In genomic region chr9:37919166-37919955, GRCh38 we compare ENCODE assay signal across 1 cellular context.
TF ChIP-seq lines count a peak whose summit lies in the region.

No MANE protein-coding gene starts in this region.

TF ChIP-seq in H1, 55 proteins besides CTCF, POLR2A, EP300 and RAD21:
- TF ChIP-seq ATF2 (IDR thresholded peaks at IDR 0.05; ENCODE audit: low read length), result no peak
- no peak for TF ChIP-seq NRF1 (IDR thresholded peaks at IDR 0.05; ENCODE audit: low read depth, low read length)
- no peak for TF ChIP-seq CTBP2 (IDR thresholded peaks at IDR 0.05; ENCODE audit: borderline replicate concordance, insufficient read depth, insufficient read length, low read length)
- TF ChIP-seq PHF8 (conservative IDR thresholded peaks at IDR 0.05; ENCODE audit: low read depth, low read length), result no peak
- TF ChIP-seq FOSL1 (IDR thresholded peaks at IDR 0.05; ENCODE audit: insufficient read depth, low read depth, low read length), result no peak
- TF ChIP-seq SP2 (IDR thresholded peaks at IDR 0.05; ENCODE audit: low read length), result no peak
- no peak for TF ChIP-seq HDAC2 (IDR thresholded peaks at IDR 0.05; ENCODE audit: borderline replicate concordance in 1 of 2, low read depth in 2 of 2, low read length in 2 of 2)
- no peak for TF ChIP-seq YY1 (IDR thresholded peaks at IDR 0.05; ENCODE audit: low read depth, low read length)
